Comparison of ENCODE assay signal across 8 cellular contexts in genomic region chr12:20368653-20369163, GRCh38.
DNase-seq lines count a peak whose midpoint lies in the region; ATAC-seq lines count a peak whose summit lies in the region.

No MANE protein-coding gene starts in this region.

- H3K36me3 Mint-ChIP-seq in stimulated activated naive B cell treated with anti-CD40 and anti-IgM and Interleukin-4, amounts not matched to agents 10 μg/mL and 1 μg/mL and 100 μg/mL, for 72 hours = no peaks in the 10 kb centered on the region

- ATAC-seq in stimulated activated naive B cell treated with anti-CD40 and anti-IgM and Interleukin-4, amounts not matched to agents 10 μg/mL and 1 μg/mL and 100 μg/mL, for 72 hours (replicated peaks) = no peak
- no peak for ATAC-seq in HG02870 (IDR thresholded peaks at IDR 0.05; ENCODE audit: unreplicated experiment)

- no peaks in the 10 kb centered on the region for H3K9me3 Mint-ChIP-seq in stimulated activated naive B cell treated with anti-CD40 and anti-IgM and Interleukin-4, amounts not matched to agents 10 μg/mL and 1 μg/mL and 100 μg/mL, for 72 hours

- peaks cover 8 to 24% of the 10 kb centered on the region in 2 donors for H3K4me1 Mint-ChIP-seq in stimulated activated naive B cell treated with anti-CD40 and anti-IgM and Interleukin-4, amounts not matched to agents 10 μg/mL and 1 μg/mL and 100 μg/mL, for 72 hours

- peak overlapping the region; percentile 25 to 51 for H3K4me3 Mint-ChIP-seq in stimulated activated naive B cell treated with anti-CD40 and anti-IgM and Interleukin-4, amounts not matched to agents 10 μg/mL and 1 μg/mL and 100 μg/mL, for 72 hours

- H3K27ac Mint-ChIP-seq in stimulated activated naive B cell treated with anti-CD40 and anti-IgM and Interleukin-4, amounts not matched to agents 10 μg/mL and 1 μg/mL and 100 μg/mL, for 72 hours = no peak overlapping the region

- H3K27me3 Mint-ChIP-seq in stimulated activated naive B cell treated with anti-CD40 and anti-IgM and Interleukin-4, amounts not matched to agents 10 μg/mL and 1 μg/mL and 100 μg/mL, for 72 hours = peaks cover 35 to 50% of the 10 kb centered on the region in 2 donors

- peak overlapping the region; percentile 71 for H3K27ac ChIP-seq in cingulate gyrus (ENCODE audit: low read depth, low read length)

- DNase-seq in DMS114 treated with DMSO at 0.1 percent for 48 hours (lab: John Stamatoyannopoulos, UW; ENCODE audit: unreplicated experiment) (peak; percentile 44), NCI-H1105 (lab: John Stamatoyannopoulos, UW) (peak; percentile 18), kidney tubule cell (ENCODE audit: low spot score) (peak; percentile 18), T-helper 1 cell (no peak), NOMO-1 (lab: John Stamatoyannopoulos, UW; ENCODE audit: unreplicated experiment in 2 of 2) (no peak)
- DNase-seq in stimulated activated naive B cell treated with anti-CD40 and anti-IgM and Interleukin-4, amounts not matched to agents 10 μg/mL and 1 μg/mL and 100 μg/mL, for 72 hours = no peak

Comparison
In these comparisons a context has a peak if more than half of its experiments do, and no peak if none do; other contexts are left out.
1. DNase-seq: peak in DMS114 treated with DMSO at 0.1 percent for 48 hours (single experiment), NCI-H1105 (single experiment) and kidney tubule cell (single experiment); none in stimulated activated naive B cell treated with anti-CD40 and anti-IgM and Interleukin-4, amounts not matched to agents 10 μg/mL and 1 μg/mL and 100 μg/mL, for 72 hours (single experiment), T-helper 1 cell (0 of 5) and NOMO-1 (0 of 2).